Comparison of ENCODE assay signal across 20 cellular contexts in the genomic region with DNA sequence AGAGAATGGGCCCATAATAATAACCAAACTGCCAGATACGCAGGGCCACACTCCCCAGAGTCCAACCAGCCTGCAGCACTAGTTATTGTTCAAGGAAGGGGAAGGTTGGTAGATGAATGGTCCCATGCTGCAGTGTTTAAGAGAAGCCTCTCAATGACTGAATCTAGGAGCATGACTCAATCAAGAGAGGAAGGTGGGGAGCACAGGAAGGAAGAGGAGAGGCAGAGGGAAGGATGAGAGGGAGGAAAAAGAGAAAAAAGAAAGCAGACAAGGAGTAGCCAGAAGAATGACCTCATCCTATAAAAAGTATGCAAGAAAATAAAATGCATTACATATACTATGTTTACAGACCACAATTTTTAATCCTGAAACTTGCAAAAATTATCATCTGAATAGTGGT.
DNase-seq lines count a peak whose midpoint lies in the region; TF ChIP-seq lines count a peak whose summit lies in the region.
"Had no signal": no experiment of that assay in that cellular context is flagged by ENCODE, and none has a peak within 500 bp of the region (broad histone marks: within the 10 kb centered on the region; RNA-seq: fewer than 3 reads in every experiment).

No MANE protein-coding gene starts in this region.

- no peaks in the 10 kb centered on the region for H3K27me3 ChIP-seq in BLaER1
- H3K27me3 ChIP-seq in HAP-1 (ENCODE audit: low read depth), result no peaks in the 10 kb centered on the region
- H3K27me3 ChIP-seq in WERI-Rb-1 (ENCODE audit: insufficient read depth, low read depth, severe bottlenecking), result no peaks in the 10 kb centered on the region
- H3K27me3 ChIP-seq: body of pancreas, upper lobe of left lung had no signal

- no peak overlapping the region for H3K4me3 ChIP-seq in BLaER1
- H3K4me3 ChIP-seq in HAP-1, result no peak overlapping the region
- no peak overlapping the region for H3K4me3 ChIP-seq in WERI-Rb-1 (ENCODE audit: low read depth, low read length)
- H3K4me3 ChIP-seq: body of pancreas, upper lobe of left lung had no signal

- H3K9me3 Mint-ChIP-seq in brain, result no peaks in the 10 kb centered on the region
- H3K9me3 Mint-ChIP-seq: activated naive CD8-positive, alpha-beta T cell treated with anti-CD3 and anti-CD28 coated beads, Interleukin-2, amount 10 ng/mL, durations not matched to agents 7 days and 5 days; CD14-positive monocyte; T-cell had no signal

- DNase-seq in HT1080 (ENCODE audit: low read depth), result peak; percentile 70
- peak; percentile 20 to 76 for DNase-seq in lung microvascular endothelial cell (ENCODE audit: low read depth in 2 of 2)
- no peak for DNase-seq in HAP-1 (ENCODE audit: low spot score in 2 of 2)
- no peak for DNase-seq in activated naive CD4-positive, alpha-beta T cell treated with anti-CD3 and anti-CD28 coated beads, Interleukin-2, amount 50 U/mL, for 16 hours
- DNase-seq in activated naive CD4-positive, alpha-beta T cell treated with Interleukin-2 at 50 U/mL for 16 hours, result no peak
- DNase-seq in WERI-Rb-1, result no peak
- DNase-seq: activated CD4-positive, alpha-beta T cell treated with anti-CD3 and anti-CD28 coated beads, Interleukin-2, amount 50 U/mL, for 1 hour; activated naive CD8-positive, alpha-beta T cell treated with anti-CD3 and anti-CD28 coated beads, Interleukin-2, amount 10 ng/mL, durations not matched to agents 7 days and 5 days; body of pancreas; H7; NCI-H1048; NCI-H187; NCI-H748 treated with DMSO at 0.1 percent for 48 hours; SHP77; stimulated activated CD4-positive, alpha-beta T cell treated with anti-CD3 and anti-CD28 coated beads, Interleukin-15, amount 100 ng/mL, for 24 hours; T-cell; upper lobe of left lung had no signal

- H3K4me1 ChIP-seq in BLaER1 (peaks cover 53% of the 10 kb centered on the region), HAP-1 (peaks cover 7% of the 10 kb centered on the region)
- H3K4me1 ChIP-seq: body of pancreas had no signal

- H4K20me1 ChIP-seq in BLaER1, result peaks cover 98% of the 10 kb centered on the region

- H3K36me3 Mint-ChIP-seq in brain, result no peaks in the 10 kb centered on the region
- H3K36me3 Mint-ChIP-seq: activated naive CD8-positive, alpha-beta T cell treated with anti-CD3 and anti-CD28 coated beads, Interleukin-2, amount 10 ng/mL, durations not matched to agents 7 days and 5 days; CD14-positive monocyte; T-cell had no signal

- no peaks in the 10 kb centered on the region for H3K27me3 Mint-ChIP-seq in brain

- H3K9me3 ChIP-seq in BLaER1 (no peaks in the 10 kb centered on the region), HAP-1 (no peaks in the 10 kb centered on the region), WERI-Rb-1 (ENCODE audit: severe bottlenecking) (no peaks in the 10 kb centered on the region)
- H3K9me3 ChIP-seq: body of pancreas, upper lobe of left lung had no signal

- peak overlapping the region in 4 of 5 experiments; percentile 8 to 70 (median 28) for H3K27ac Mint-ChIP-seq in brain
- H3K27ac Mint-ChIP-seq: activated naive CD8-positive, alpha-beta T cell treated with anti-CD3 and anti-CD28 coated beads, Interleukin-2, amount 10 ng/mL, durations not matched to agents 7 days and 5 days; CD14-positive monocyte; T-cell had no signal

- peaks cover 84% of the 10 kb centered on the region for H3K4me1 Mint-ChIP-seq in brain

- peak overlapping the region in 1 of 5 experiments; percentile 62 for H3K4me3 Mint-ChIP-seq in brain
- H3K4me3 Mint-ChIP-seq: activated naive CD8-positive, alpha-beta T cell treated with anti-CD3 and anti-CD28 coated beads, Interleukin-2, amount 10 ng/mL, durations not matched to agents 7 days and 5 days; CD14-positive monocyte; T-cell had no signal

- H3K36me3 ChIP-seq in BLaER1 (peaks cover 42% of the 10 kb centered on the region; the same call in 1 of the 2 replicates), HAP-1 (replicated peaks) (no peaks in the 10 kb centered on the region), WERI-Rb-1 (no peaks in the 10 kb centered on the region)
- H3K36me3 ChIP-seq: upper lobe of left lung had no signal

- in situ Hi-C loops in HAP-1 (cut with MboI; ENCODE audit: low sequenced_read_pairs), result loop anchor here (10.0 to 25.0 kb wide), 3 partner anchors 174 to 324 kb away; partner anchors contain the start of gene TCF4

- H3K4me2 ChIP-seq in BLaER1, result peak overlapping the region; percentile 31

- TF ChIP-seq CTCF in brain (conservative IDR thresholded peaks at IDR 0.05) (no peak), WERI-Rb-1 (IDR thresholded peaks at IDR 0.05; ENCODE audit: low read depth, low read length) (no peak)

- H3K27ac ChIP-seq in BLaER1, result no peak overlapping the region
- H3K27ac ChIP-seq in WERI-Rb-1, result no peak overlapping the region
- H3K27ac ChIP-seq: body of pancreas had no signal

- H3K9ac ChIP-seq in BLaER1, result no peak overlapping the region

Comparison
In these comparisons a context has a peak if more than half of its experiments do, and no peak if none do; other contexts are left out.
1. DNase-seq: peak in HT1080 (single experiment) and lung microvascular endothelial cell (2 of 2); none in HAP-1 (0 of 2), activated naive CD4-positive, alpha-beta T cell treated with anti-CD3 and anti-CD28 coated beads, Interleukin-2, amount 50 U/mL, for 16 hours (single experiment), activated naive CD4-positive, alpha-beta T cell treated with Interleukin-2 at 50 U/mL for 16 hours (single experiment) and WERI-Rb-1 (single experiment).